ENCODE assay signal across 9 cellular contexts in genomic region chr9:131530546-131530929, GRCh38. TPM values are rescaled to one million over a fixed set of nuclear protein-coding genes. Genes with fewer than 3 reads are reported as not detected.
DNase-seq lines count a peak whose midpoint lies in the region; ATAC-seq, FAIRE-seq and TF ChIP-seq lines count a peak whose summit lies in the region.
"Had no signal": no experiment of that assay in that cellular context is flagged by ENCODE, and none has a peak within 500 bp of the region (broad histone marks: within the 10 kb centered on the region; RNA-seq: fewer than 3 reads in every experiment).

No MANE protein-coding gene starts in this region.

- TF ChIP-seq CTCF in HL-60 (IDR thresholded peaks at IDR 0.05; ENCODE audit: insufficient read depth, low read length) (no peak), WI38 (IDR thresholded peaks at IDR 0.05; ENCODE audit: low read depth, low read length) (no peak), foreskin fibroblast (IDR thresholded peaks at IDR 0.05; ENCODE audit: low read depth, low read length) (no peak), ovary (IDR thresholded peaks at IDR 0.05) (no peak)

- no peak for TF ChIP-seq EP300 in ovary (IDR thresholded peaks at IDR 0.05)

- FAIRE-seq in H54 (lab: Jason Lieb, UNC): no peak

- peaks cover 7% of the 10 kb centered on the region for H3K4me1 ChIP-seq in ovary (ENCODE audit: insufficient read depth)

- DNase-seq in Daoy (ENCODE audit: low read depth) (peak; percentile 56), HL-60 (ENCODE audit: low read depth in 1 of 2, low spot score in 1 of 2) (no peak), foreskin fibroblast (peak; percentile 19 to 67), ovary (peak; percentile 31 to 64 (median 49)), H54 (ENCODE audit: insufficient read length, low spot score) (no peak)
- no peak for DNase-seq in stimulated activated naive CD4-positive, alpha-beta T cell treated with Interleukin-2 at 50 U/mL for 16 hours (lab: John Stamatoyannopoulos, UW)

- intact Hi-C loops in ovary (cut with DNase I): loop anchor here in 1 of 4 donors (10.0 kb wide), 1 partner anchor 204 kb away; no protein-coding TSS in a partner anchor

- no peaks in the 10 kb centered on the region for H3K9me3 ChIP-seq in ovary

- 1 to 2% (median 2%) methylated on average over 28 to 31 of the region's 31 CpGs for WGBS in ovary, 3 donors

- H3K27ac ChIP-seq in HL-60 (replicated peaks) (peak overlapping the region; percentile 53), ovary (peak overlapping the region; percentile 4 to 45)

- peak; percentile 33 for ATAC-seq in GM19372 (IDR thresholded peaks at IDR 0.05; ENCODE audit: low read depth, unreplicated experiment)

- H3K27me3 ChIP-seq in HL-60 (ENCODE audit: insufficient read depth, poor library complexity, severe bottlenecking) (no peaks in the 10 kb centered on the region), ovary (no peaks in the 10 kb centered on the region)

- no peaks in the 10 kb centered on the region for H3K36me3 ChIP-seq in ovary

- H3K4me3 ChIP-seq in HL-60 (replicated peaks; ENCODE audit: insufficient read depth, low read length) (peak overlapping the region; percentile 92), WI38 (ENCODE audit: low read depth, low read length) (peak overlapping the region; percentile 77), foreskin fibroblast (ENCODE audit: low read depth in 1 of 2, low read length in 2 of 2) (peak overlapping the region; percentile 81 to 84), ovary (peak overlapping the region; percentile 69)

- TF ChIP-seq POLR2A in ovary (IDR thresholded peaks at IDR 0.05) (no peak), H54 (IDR thresholded peaks at IDR 0.05; ENCODE audit: low read depth, low read length) (no peak)

RNA-seq across cellular contexts. Expression of gene UCK1, which starts 0.5 kb away (rescaled TPM):
- total RNA-seq in Daoy (2014; rRNA removed; shearing (Covaris generic)): 36.5 and 37.7 TPM in 2 replicates
- total RNA-seq in ovary: 10 to 100 TPM; 19.8 to 33.5 (median 29.7) TPM
- 10 to 100 TPM; 29.5 to 37.9 TPM for polyA plus RNA-seq in ovary

RNA-seq across cellular contexts. Expression of gene PRRT1B, which starts 14.8 kb away (rescaled TPM):
- not detected in 2 replicates for total RNA-seq in Daoy (2014; rRNA removed; shearing (Covaris generic))
- total RNA-seq in ovary: 1 to 10 TPM in 1 of 7 donors, under 1 TPM in 1, not detected in 5; 0.61 to 4.1 TPM
- polyA plus RNA-seq in ovary: not detected
- total RNA-seq: dermis microvascular lymphatic vessel endothelial cell had no signal

RNA-seq across cellular contexts. Expression of gene POMT1, which starts 27.8 kb away (rescaled TPM):
- 22.9 and 31.2 TPM in 2 replicates for total RNA-seq in Daoy (2014; rRNA removed; shearing (Covaris generic))
- total RNA-seq in ovary: 10 to 100 TPM; 21.0 to 30.8 (median 26.4) TPM
- polyA plus RNA-seq in ovary: 10 to 100 TPM; 14.6 to 25.1 TPM

Comparison
In these comparisons a context has a peak if more than half of its experiments do, and no peak if none do; other contexts are left out.
1. DNase-seq: peak in Daoy (single experiment), foreskin fibroblast (2 of 2) and ovary (5 of 5); none in HL-60 (0 of 2), stimulated activated naive CD4-positive, alpha-beta T cell treated with Interleukin-2 at 50 U/mL for 16 hours (single experiment) and H54 (single experiment).
2. Peak in every context shown above with its lines, with median percentiles within 50 percentile points of each other: H3K4me3 ChIP-seq.